Comparison of ENCODE assay signal across 20 cellular contexts in the genomic region with DNA sequence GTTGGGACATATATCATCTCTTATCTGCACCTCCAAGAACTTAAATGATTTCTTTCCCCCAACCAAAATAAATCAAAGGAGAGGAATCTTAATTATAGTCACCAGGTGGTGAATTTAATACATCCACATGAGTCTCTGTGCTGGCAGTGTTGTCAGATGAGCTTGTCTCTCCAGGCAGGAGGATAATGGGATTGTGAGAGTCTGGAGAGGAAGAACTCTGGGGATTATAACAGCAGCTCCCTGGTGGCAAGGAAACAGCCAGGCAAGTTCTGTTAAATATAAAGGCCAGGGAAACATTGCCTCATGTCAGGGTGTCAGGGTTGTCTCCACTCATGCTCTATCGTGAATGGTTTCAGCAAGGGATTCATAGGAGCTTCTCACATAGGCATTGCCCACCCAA.
"Had no signal": no experiment of that assay in that cellular context is flagged by ENCODE, and none has a peak within 500 bp of the region (broad histone marks: within the 10 kb centered on the region; RNA-seq: fewer than 3 reads in every experiment).

No MANE protein-coding gene starts in this region.

- DNase-seq: activated CD4-positive, alpha-beta memory T cell treated with anti-CD3 and anti-CD28 coated beads for 36 hours; activated CD4-positive, alpha-beta T cell treated with anti-CD3 and anti-CD28 coated beads, Interleukin-2, amount 10 ng/mL, durations not matched to agents 7 days and 5 days; activated CD4-positive, CD25-positive, alpha-beta regulatory T cell; activated CD8-positive, alpha-beta memory T cell treated with anti-CD3 and anti-CD28 coated beads for 24 hours; activated effector memory CD4-positive, alpha-beta T cell treated with anti-CD3 and anti-CD28 coated beads, Interleukin-2, amount 50 U/mL, for 16 hours; activated naive CD4-positive, alpha-beta T cell treated with anti-CD3 and anti-CD28 coated beads for 36 hours; activated T-cell treated with anti-CD3 and anti-CD28 coated beads, Interleukin-2, amount 50 U/mL, for 4 hours; amygdala; Kasumi-1; NCI-H1048; NCI-H146; NCI-H187 treated with DMSO at 0.1 percent for 48 hours; NCI-H2081 treated with DMSO at 0.1 percent for 48 hours; NCI-H446 treated with DMSO at 0.1 percent for 48 hours; NCI-H526 treated with DMSO at 0.1 percent for 48 hours; SIG-M5; T-cell; T-helper 2 cell; T1000 had no signal

- ATAC-seq: activated T-cell treated with anti-CD3 and anti-CD28 coated beads, Interleukin-2, amount 50 U/mL, for 4 hours; K562; T-cell had no signal

- H3K4me3 ChIP-seq: K562 had no signal
